8 cellular contexts compared by ENCODE assay signal in genomic region chr1:29453502-29454240, GRCh38.
DNase-seq lines count a peak whose midpoint lies in the region; ATAC-seq and TF ChIP-seq lines count a peak whose summit lies in the region.

No MANE protein-coding gene starts in this region.

- H3K18ac ChIP-seq in mesendoderm (ENCODE audit: low read length): no peak overlapping the region

- H3K27me3 ChIP-seq in mesendoderm (ENCODE audit: insufficient read depth, low read length, poor library complexity) (no peaks in the 10 kb centered on the region), sigmoid colon (peaks cover 0 to 17% (median 2%) of the 10 kb centered on the region in 3 donors)

- TF ChIP-seq POLR2A in sigmoid colon (IDR thresholded peaks at IDR 0.05): no peak

- H3K9ac ChIP-seq in mesendoderm (ENCODE audit: low read length): no peak overlapping the region

- TF ChIP-seq CTCF in sigmoid colon (IDR thresholded peaks at IDR 0.05): no peak

- intact Hi-C loops in sigmoid colon (cut with DNase I): no loop called here

- H3K4me2 ChIP-seq in mesendoderm (ENCODE audit: low read length): no peak overlapping the region

- no peak overlapping the region for H3K23ac ChIP-seq in mesendoderm (ENCODE audit: low read length)

- no peaks in the 10 kb centered on the region for H3K79me1 ChIP-seq in mesendoderm (ENCODE audit: low read length)

- H3K4me1 ChIP-seq in mesendoderm (ENCODE audit: control insufficient read depth, low read depth, low read length) (no peaks in the 10 kb centered on the region), sigmoid colon (no peaks in the 10 kb centered on the region)

- H3K79me2 ChIP-seq in mesendoderm (ENCODE audit: control insufficient read depth, insufficient read depth, low read length): no peaks in the 10 kb centered on the region

- H2BK120ac ChIP-seq in mesendoderm (ENCODE audit: low read depth, low read length): no peak overlapping the region

- H3K9me3 ChIP-seq in sigmoid colon: no peaks in the 10 kb centered on the region

- no CpG with 5 or more reads among the region's 8 CpGs for WGBS in mesendoderm (ENCODE audit: extremely low coverage, insufficient coverage, low lambda C conversion rate)
- 22 to 36% methylated on average over 8 of the region's 8 CpGs for WGBS in sigmoid colon, 2 donors

- peak overlapping the region; percentile 65 for H3K56ac ChIP-seq in mesendoderm (ENCODE audit: low read length)

- peak; percentile 9 for DNase-seq in activated CD4-positive, alpha-beta T cell treated with anti-CD3 and anti-CD28 coated beads for 48 hours
- DNase-seq in activated CD4-positive, alpha-beta T cell treated with anti-CD3 and anti-CD28 coated beads, Interleukin-2, amount 50 U/mL, for 48 hours: no peak
- DNase-seq in NCI-H446 treated with DMSO at 0.1 percent for 48 hours (lab: John Stamatoyannopoulos, UW): peak; percentile 33
- peak; percentile 39 for DNase-seq in cerebellar cortex (ENCODE audit: low spot score)
- peak; percentile 90 for DNase-seq in mesendoderm
- no peak for DNase-seq in sigmoid colon
- no peak for DNase-seq in kidney glomerular epithelial cell (lab: John Stamatoyannopoulos, UW)

- no peak for ATAC-seq in HG03139 (IDR thresholded peaks at IDR 0.05; ENCODE audit: unreplicated experiment)

- no peak overlapping the region for H2AK5ac ChIP-seq in mesendoderm (ENCODE audit: low read length)

- no peak overlapping the region for H2BK15ac ChIP-seq in mesendoderm (replicated peaks; ENCODE audit: low read depth)

- no peak overlapping the region for H4K8ac ChIP-seq in mesendoderm (ENCODE audit: low read depth, low read length)

- no peak overlapping the region for H2BK5ac ChIP-seq in mesendoderm (ENCODE audit: low read length)

- no peak for TF ChIP-seq EP300 in sigmoid colon (IDR thresholded peaks at IDR 0.05)

- H3K4ac ChIP-seq in mesendoderm (ENCODE audit: low read depth, low read length): no peak overlapping the region

- H3K4me3 ChIP-seq in mesendoderm (ENCODE audit: low read length): no peak overlapping the region
- H3K4me3 ChIP-seq in sigmoid colon: no peak overlapping the region

- H3K27ac ChIP-seq in mesendoderm (ENCODE audit: low read depth, low read length) (no peak overlapping the region), sigmoid colon (no peak overlapping the region)

- no peak overlapping the region for H4K5ac ChIP-seq in mesendoderm (ENCODE audit: low read length)

- no peaks in the 10 kb centered on the region for H3K36me3 ChIP-seq in mesendoderm (ENCODE audit: control insufficient read depth, insufficient read depth, low read length)
- no peaks in the 10 kb centered on the region for H3K36me3 ChIP-seq in sigmoid colon

Comparison
In these comparisons a context has a peak if more than half of its experiments do, and no peak if none do; other contexts are left out.
1. DNase-seq: peak in activated CD4-positive, alpha-beta T cell treated with anti-CD3 and anti-CD28 coated beads for 48 hours (single experiment), NCI-H446 treated with DMSO at 0.1 percent for 48 hours (single experiment), cerebellar cortex (single experiment) and mesendoderm (single experiment); none in activated CD4-positive, alpha-beta T cell treated with anti-CD3 and anti-CD28 coated beads, Interleukin-2, amount 50 U/mL, for 48 hours (0 of 2), sigmoid colon (single experiment) and kidney glomerular epithelial cell (single experiment).